Comparison of ENCODE assay signal across 8 cellular contexts in the genomic region with DNA sequence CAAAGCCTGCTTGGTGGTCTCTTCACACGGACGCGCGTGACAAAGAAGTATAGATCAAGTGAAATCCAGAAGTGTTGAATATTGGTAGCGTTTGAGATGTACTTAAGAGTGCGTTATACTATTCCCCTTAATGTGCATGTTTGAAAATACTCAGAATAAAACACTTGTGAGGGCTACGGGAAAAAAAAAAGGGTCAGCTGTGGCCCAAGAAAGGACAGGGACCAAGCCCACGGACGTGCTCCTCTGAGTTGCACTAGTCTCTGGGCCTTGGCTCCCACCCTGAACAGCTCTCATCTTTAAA. TPM values are rescaled to one million over a fixed set of nuclear protein-coding genes. Genes with fewer than 3 reads are reported as not detected.
DNase-seq lines count a peak whose midpoint lies in the region; TF ChIP-seq lines count a peak whose summit lies in the region.

No MANE protein-coding gene starts in this region.

- no peaks in the 10 kb centered on the region for H4K20me1 ChIP-seq in PC-9 (ENCODE audit: insufficient read depth)

- H3K4me3 Mint-ChIP-seq in progenitor cell of endocrine pancreas (ENCODE audit: low read depth) = peak overlapping the region; percentile 98

- TF ChIP-seq CTCF in PC-9 (conservative IDR thresholded peaks at IDR 0.05) (no peak), progenitor cell of endocrine pancreas (IDR thresholded peaks at IDR 0.05; ENCODE audit: unreplicated experiment) (no peak)

- H3K79me2 ChIP-seq in PC-9 (ENCODE audit: low read depth) = peaks cover 12% of the 10 kb centered on the region

- TSS peak; percentile 98 for BruUV-seq in PC-9 (replicated peaks; lab: Mats Ljungman, UMichigan)

- H3K4me1 Mint-ChIP-seq in progenitor cell of endocrine pancreas (ENCODE audit: low read depth) = peaks cover 10% of the 10 kb centered on the region

- H3K27ac Mint-ChIP-seq in progenitor cell of endocrine pancreas = peak overlapping the region; percentile 98

- H3K4me1 ChIP-seq in ES-I3 (ENCODE audit: insufficient read depth, low read length) (no peaks in the 10 kb centered on the region), PC-9 (replicated peaks; ENCODE audit: insufficient read depth) (peaks cover 5% of the 10 kb centered on the region; the same call in 1 of the 2 replicates), esophagus (ENCODE audit: control insufficient read depth in 2 of 2, insufficient read depth in 2 of 2, low read length in 1 of 2) (peaks cover 2 to 4% of the 10 kb centered on the region in 2 donors)

- H3K27me3 Mint-ChIP-seq in progenitor cell of endocrine pancreas = no peaks in the 10 kb centered on the region

- H3K36me3 Mint-ChIP-seq in progenitor cell of endocrine pancreas (ENCODE audit: insufficient read depth) = peaks cover 7% of the 10 kb centered on the region

- peak overlapping the region; percentile 93 for H3K4me3 ChIP-seq in PC-9
- peak overlapping the region; percentile 84 to 97 for H3K4me3 ChIP-seq in esophagus (ENCODE audit: low read depth in 1 of 2, low read length in 2 of 2)

- H3K9me3 ChIP-seq in ES-I3 (ENCODE audit: control insufficient read depth, insufficient read depth, low read length) = no peaks in the 10 kb centered on the region
- H3K9me3 ChIP-seq in PC-9 (ENCODE audit: insufficient read depth, low read depth) = no peaks in the 10 kb centered on the region
- H3K9me3 ChIP-seq in esophagus (ENCODE audit: control insufficient read depth in 2 of 2, insufficient read depth in 1 of 2, low read depth in 1 of 2, low read length in 1 of 2) = no peaks in the 10 kb centered on the region

- no peaks in the 10 kb centered on the region for H3K9me3 Mint-ChIP-seq in progenitor cell of endocrine pancreas (ENCODE audit: low read depth)

- peaks cover 18% of the 10 kb centered on the region for H3F3A ChIP-seq in PC-9 (ENCODE audit: insufficient read depth, low read depth)

- H3K27ac ChIP-seq in PC-9 = peak overlapping the region; percentile 66
- peak overlapping the region; percentile 97 to 98 for H3K27ac ChIP-seq in esophagus (ENCODE audit: low read depth in 2 of 2, low read length in 1 of 2)

- DNase-seq in PC-9 (no peak), progenitor cell of endocrine pancreas (ENCODE audit: low spot score, unreplicated experiment) (no peak), superior temporal gyrus (ENCODE audit: extremely low spot score) (no peak)
- DNase-seq in activated CD4-positive, CD25-positive, alpha-beta regulatory T cell treated with anti-CD3 and anti-CD28 coated beads, Interleukin-2, amount 50 U/mL, for 72 hours = no peak
- DNase-seq in stimulated activated naive CD4-positive, alpha-beta T cell (lab: John Stamatoyannopoulos, UW) = no peak
- no peak for DNase-seq in stimulated activated CD4-positive, alpha-beta T cell treated with anti-CD3 and anti-CD28 coated beads, Interleukin-1b, Interleukin-23, amount 100 ng/mL, for 48 hours

- H3K27me3 ChIP-seq in PC-9 (ENCODE audit: insufficient read depth, low read depth) (no peaks in the 10 kb centered on the region), esophagus (ENCODE audit: control insufficient read depth in 1 of 2, insufficient read depth in 2 of 2, low read length in 2 of 2) (no peaks in the 10 kb centered on the region)

- POLR2A ChIA-PET in PC-9 (lab: Charles Lee; ENCODE audit: unreplicated experiment) = interaction anchor here (0.6 kb wide), 1 partner anchor 191 kb away, joined by 4 read pairs; no protein-coding TSS in a partner anchor

- H2AFZ ChIP-seq in PC-9 = peak overlapping the region; percentile 84

- intact Hi-C loops in PC-9 (cut with micrococcal nuclease; ENCODE audit: unreplicated experiment) = loop anchor here (1.0 kb wide), 2 partner anchors 16 to 118 kb away; partner anchors contain the start of gene HAUS5

- H3K36me3 ChIP-seq in ES-I3 (ENCODE audit: insufficient read depth, low read length) (peaks cover 4% of the 10 kb centered on the region; the same call in 1 of the 2 replicates), PC-9 (ENCODE audit: low read depth) (0 out of 2 replicates have a peak, but pooled peaks cover 4% of the 10 kb centered on the region), esophagus (ENCODE audit: control insufficient read depth in 2 of 2, insufficient read depth in 2 of 2, low read length in 1 of 2) (peaks cover 12 to 22% of the 10 kb centered on the region in 2 donors)

- H3K4me2 ChIP-seq in PC-9 = peak overlapping the region; percentile 93

- CTCF ChIA-PET in PC-9 (lab: Charles Lee) = no interaction called here

- H3K9me2 ChIP-seq in PC-9 (ENCODE audit: insufficient read depth) = no peaks in the 10 kb centered on the region

- 10% methylated on average over 9 of the region's 9 CpGs for WGBS in esophagus, 2 donors

- H3K9ac ChIP-seq in ES-I3 (ENCODE audit: low read depth, low read length) = peak overlapping the region; percentile 65

RNA-seq across cellular contexts. Expression of gene RBM42, which starts 0.6 kb away (rescaled TPM):
- total RNA-seq in PC-9 (2021) = 110 and 153 TPM in 2 replicates
- 10 to 100 TPM; 47.8 to 61.5 TPM for polyA plus RNA-seq in esophagus
- total RNA-seq in progenitor cell of endocrine pancreas = 69.2 and 76.0 TPM in 2 replicates

RNA-seq across cellular contexts. Expression of gene ETV2, which starts 13.3 kb away (rescaled TPM):
- total RNA-seq in PC-9 (2021) (1.8 and 2.1 TPM in 2 replicates), progenitor cell of endocrine pancreas (1.0 and 1.3 TPM in 2 replicates)
- polyA plus RNA-seq in esophagus = 1 to 10 TPM; 3.4 to 5.6 TPM

RNA-seq across cellular contexts. Expression of gene HAUS5, which starts 15.7 kb away (rescaled TPM):
- total RNA-seq in PC-9 (2021) (21.7 and 23.5 TPM in 2 replicates), progenitor cell of endocrine pancreas (32.9 and 34.1 TPM in 2 replicates)
- polyA plus RNA-seq in esophagus = 10 to 100 TPM; 10.1 to 24.1 TPM

RNA-seq across cellular contexts. Expression of gene COX6B1, which starts 19.9 kb away (rescaled TPM):
- total RNA-seq in PC-9 (2021) = 441 and 489 TPM in 2 replicates
- polyA plus RNA-seq in esophagus = 1,000 to 10,000 TPM; 1,022 to 1,339 TPM
- 307 and 315 TPM in 2 replicates for total RNA-seq in progenitor cell of endocrine pancreas

RNA-seq across cellular contexts. Expression of gene UPK1A, which starts 38.1 kb away (rescaled TPM):
- total RNA-seq in PC-9 (2021) = 0.65 and 1.6 TPM in 2 replicates
- polyA plus RNA-seq in esophagus = 10 to 100 TPM; 10.7 to 11.5 TPM
- not detected in 2 replicates for total RNA-seq in progenitor cell of endocrine pancreas
